In genomic region chr11:27933992-27934829, GRCh38 we compare ENCODE assay signal across 12 cellular contexts.
DNase-seq lines count a peak whose midpoint lies in the region; ATAC-seq and TF ChIP-seq lines count a peak whose summit lies in the region.
"Had no signal": no experiment of that assay in that cellular context is flagged by ENCODE, and none has a peak within 500 bp of the region (broad histone marks: within the 10 kb centered on the region; RNA-seq: fewer than 3 reads in every experiment).

No MANE protein-coding gene starts in this region.

- ATAC-seq in WTC11 = peak; percentile 97
- ATAC-seq in HG03571 (IDR thresholded peaks at IDR 0.05; ENCODE audit: unreplicated experiment) = no peak
- ATAC-seq: activated CD4-positive, alpha-beta T cell treated with anti-CD3 and anti-CD28 coated beads for 36 hours had no signal

- H3K27ac Mint-ChIP-seq in HFFc6 (peak overlapping the region; percentile 97), WTC11 (peak overlapping the region; percentile 60)
- H3K27ac Mint-ChIP-seq: activated CD4-positive, alpha-beta T cell treated with anti-CD3 and anti-CD28 coated beads for 36 hours had no signal

- H3K36me3 ChIP-seq in ACC112 (ENCODE audit: insufficient read depth, low read length) = 0 out of 2 replicates have a peak, but pooled peaks cover 2% of the 10 kb centered on the region
- H3K36me3 ChIP-seq: ovary had no signal

- H2AFZ ChIP-seq in ACC112 (ENCODE audit: low read length, unreplicated experiment) = peak overlapping the region; percentile 87

- peak overlapping the region; percentile 93 for H3K27ac ChIP-seq in ACC112 (ENCODE audit: low read depth, low read length)
- H3K27ac ChIP-seq: C4-2B, ovary had no signal

- no peaks in the 10 kb centered on the region for H3K27me3 ChIP-seq in ACC112 (ENCODE audit: insufficient read depth, low read length)
- H3K27me3 ChIP-seq: ovary had no signal

- POLR2A ChIA-PET in WTC11 (lab: Charles Lee) = no interaction called here

- H3K9me3 Mint-ChIP-seq in HFFc6 (peaks cover 9% of the 10 kb centered on the region), WTC11 (peaks cover 26% of the 10 kb centered on the region)

- TF ChIP-seq CTCF in HFFc6 (IDR thresholded peaks at IDR 0.05) (no peak), WTC11 (IDR thresholded peaks at IDR 0.05) (no peak)

- H3K36me3 Mint-ChIP-seq in HFFc6 (ENCODE audit: low read depth) = peaks cover 35% of the 10 kb centered on the region
- H3K36me3 Mint-ChIP-seq in WTC11 = peaks cover 15% of the 10 kb centered on the region

- peak overlapping the region; percentile 46; the same call in 1 of the 2 replicates for H3K4me3 ChIP-seq in ACC112 (ENCODE audit: low read depth, low read length)
- H3K4me3 ChIP-seq: ovary had no signal

- H3K4me3 Mint-ChIP-seq in HFFc6 (peak overlapping the region; percentile 70), WTC11 (no peak overlapping the region)
- H3K4me3 Mint-ChIP-seq: activated CD4-positive, alpha-beta T cell treated with anti-CD3 and anti-CD28 coated beads for 36 hours had no signal

- H3K27me3 Mint-ChIP-seq in HFFc6 (ENCODE audit: insufficient read depth) (no peaks in the 10 kb centered on the region), WTC11 (ENCODE audit: low read depth) (peaks cover 34% of the 10 kb centered on the region)

- peaks cover 18% of the 10 kb centered on the region for H3K4me1 ChIP-seq in ACC112 (ENCODE audit: control insufficient read depth, insufficient read depth, low read length, unreplicated experiment)

- H3K4me1 Mint-ChIP-seq in HFFc6 (ENCODE audit: low read depth) (peaks cover 89% of the 10 kb centered on the region), WTC11 (peaks cover 14% of the 10 kb centered on the region)
- H3K4me1 Mint-ChIP-seq: activated CD4-positive, alpha-beta T cell treated with anti-CD3 and anti-CD28 coated beads for 36 hours had no signal

- CTCF ChIA-PET in WTC11 (lab: Charles Lee) = interaction anchor here (0.5 to 1.3 kb wide), 2 partner anchors 84 to 217 kb away, joined by 3 to 5 read pairs; no protein-coding TSS in a partner anchor

- no peaks in the 10 kb centered on the region for H3K79me2 ChIP-seq in ACC112 (ENCODE audit: control insufficient read depth, insufficient read depth, low read length, unreplicated experiment)

- DNase-seq in HFFc6 = peak; percentile 100
- peak; percentile 34 for DNase-seq in WTC11 (ENCODE audit: low spot score)
- peak; percentile 97 for DNase-seq in islet precursor cell
- DNase-seq in NCI-H524 treated with DMSO at 0.1 percent for 48 hours (lab: John Stamatoyannopoulos, UW) = no peak
- no peak for DNase-seq in NCI-H526 treated with DMSO at 0.1 percent for 48 hours (lab: John Stamatoyannopoulos, UW)
- no peak for DNase-seq in D341Med (ENCODE audit: low spot score)
- DNase-seq: activated CD4-positive, alpha-beta T cell treated with anti-CD3 and anti-CD28 coated beads for 36 hours; hippocampal formation; ovary had no signal

TF ChIP-seq in WTC11, 78 proteins besides CTCF, POLR2A, EP300 and RAD21:
- TF ChIP-seq ATF6 (CRISPR knock-in tag; IDR thresholded peaks at IDR 0.05) (no peak), USF1 (CRISPR knock-in tag; IDR thresholded peaks at IDR 0.05) (peak; percentile 43; the same call in 1 of the 2 replicates), TCF7 (CRISPR knock-in tag; IDR thresholded peaks at IDR 0.05; ENCODE audit: low read depth) (no peak), AR (CRISPR knock-in tag; IDR thresholded peaks at IDR 0.05) (no peak), GABPB1 (CRISPR knock-in tag; IDR thresholded peaks at IDR 0.05) (no peak), ZNF416 (CRISPR knock-in tag; IDR thresholded peaks at IDR 0.05) (no peak), EMX1 (CRISPR knock-in tag; IDR thresholded peaks at IDR 0.05) (no peak), TEAD1 (CRISPR knock-in tag; IDR thresholded peaks at IDR 0.05) (no peak; the same call in 1 of the 2 replicates), ZNF232 (CRISPR knock-in tag; IDR thresholded peaks at IDR 0.05) (no peak), NR1H2 (CRISPR knock-in tag; IDR thresholded peaks at IDR 0.05) (no peak), USF2 (CRISPR knock-in tag; IDR thresholded peaks at IDR 0.05) (peak; percentile 40; the same call in 1 of the 2 replicates), FOXK1 (CRISPR knock-in tag; IDR thresholded peaks at IDR 0.05) (no peak), E2F4 (CRISPR knock-in tag; IDR thresholded peaks at IDR 0.05; ENCODE audit: borderline replicate concordance, low read depth) (no peak), SMAD4 (CRISPR knock-in tag; IDR thresholded peaks at IDR 0.05) (no peak), MAX (CRISPR knock-in tag; IDR thresholded peaks at IDR 0.05) (peak; percentile 61; the same call in 1 of the 2 replicates), FOXJ3 (CRISPR knock-in tag; IDR thresholded peaks at IDR 0.05; ENCODE audit: borderline replicate concordance) (no peak)

Comparison
In these comparisons a context has a peak if more than half of its experiments do, and no peak if none do; other contexts are left out.
1. DNase-seq: peak in HFFc6 (single experiment), WTC11 (single experiment) and islet precursor cell (single experiment); none in NCI-H524 treated with DMSO at 0.1 percent for 48 hours (single experiment), NCI-H526 treated with DMSO at 0.1 percent for 48 hours (single experiment) and D341Med (single experiment).